ENCODE assay signal across 25 cellular contexts in the genomic region with DNA sequence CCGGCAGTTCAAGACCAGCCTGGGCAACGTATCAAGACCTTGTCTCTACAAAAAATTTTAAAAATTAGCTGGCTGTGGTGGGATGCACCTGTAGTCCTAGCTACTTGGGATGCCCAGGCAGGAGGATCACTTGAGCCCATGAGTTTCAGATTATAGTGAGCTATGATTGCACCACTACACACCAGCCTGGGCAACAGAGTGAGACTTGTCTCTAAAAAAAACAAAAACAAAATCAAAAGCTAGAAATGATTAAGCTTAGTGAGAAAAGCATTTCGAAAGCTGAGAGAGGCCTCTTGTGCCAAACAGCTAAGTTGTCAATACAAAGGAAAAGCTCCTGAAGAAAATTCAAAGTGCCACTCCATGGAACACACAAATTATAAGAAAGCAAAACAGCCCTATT. TPM values are rescaled to one million over a fixed set of nuclear protein-coding genes. Genes with fewer than 3 reads are reported as not detected.
"Had no signal": no experiment of that assay in that cellular context is flagged by ENCODE, and none has a peak within 500 bp of the region (broad histone marks: within the 10 kb centered on the region; RNA-seq: fewer than 3 reads in every experiment).

No MANE protein-coding gene starts in this region.

- H3K36me3 ChIP-seq: brain microvascular endothelial cell, esophagus muscularis mucosa, heart right ventricle, lower lobe of right lung, right lobe of liver, suprapubic skin, transverse colon had no signal

- DNase-seq: activated CD4-positive, alpha-beta T cell treated with anti-CD3 and anti-CD28 coated beads, Interleukin-2, amount 10 ng/mL, durations not matched to agents 24 days and 14 days; activated CD4-positive, CD25-positive, alpha-beta regulatory T cell; activated CD8-positive, alpha-beta T cell treated with anti-CD3 and anti-CD28 coated beads, Interleukin-2, amount 10 ng/mL, durations not matched to agents 7 days and 5 days; activated naive CD4-positive, alpha-beta T cell treated with anti-CD3 and anti-CD28 coated beads, Interleukin-2, amount 10 ng/mL, durations not matched to agents 7 days and 5 days; activated naive CD8-positive, alpha-beta T cell treated with anti-CD3 and anti-CD28 coated beads, Interleukin-2, amount 50 U/mL, for 24 hours; activated T-cell treated with anti-CD3 and anti-CD28 coated beads, Interleukin-2, amount 50 U/mL, for 24 hours; anterior cingulate cortex; cortex of kidney; heart right ventricle; left colon; lower lobe of right lung; occipital lobe; psoas muscle; right lobe of liver; small intestine; stimulated activated CD4-positive, alpha-beta T cell treated with anti-CD3 and anti-CD28 coated beads, Interleukin-4, amount 100 ng/mL, for 1 hour; stimulated activated naive CD8-positive, alpha-beta T cell treated with anti-CD3 and anti-CD28 coated beads, Interleukin-15, amount 100 ng/mL, for 72 hours; SW 1271; transverse colon had no signal

- H3K27ac ChIP-seq: brain microvascular endothelial cell, esophagus muscularis mucosa, heart right ventricle, lower lobe of right lung, psoas muscle, right lobe of liver, suprapubic skin, transverse colon had no signal

- H3K36me3 Mint-ChIP-seq: activated naive CD4-positive, alpha-beta T cell treated with anti-CD3 and anti-CD28 coated beads, Interleukin-2, amount 10 ng/mL, durations not matched to agents 7 days and 5 days had no signal

- H3K27ac Mint-ChIP-seq: activated CD4-positive, alpha-beta T cell treated with anti-CD3 and anti-CD28 coated beads, Interleukin-2, amount 10 ng/mL, durations not matched to agents 24 days and 14 days; activated CD8-positive, alpha-beta T cell treated with anti-CD3 and anti-CD28 coated beads, Interleukin-2, amount 10 ng/mL, durations not matched to agents 7 days and 5 days; activated naive CD4-positive, alpha-beta T cell treated with anti-CD3 and anti-CD28 coated beads, Interleukin-2, amount 10 ng/mL, durations not matched to agents 7 days and 5 days; activated naive CD8-positive, alpha-beta T cell treated with anti-CD3 and anti-CD28 coated beads, Interleukin-2, amount 50 U/mL, for 24 hours; activated T-cell treated with anti-CD3 and anti-CD28 coated beads, Interleukin-2, amount 50 U/mL, for 24 hours; mesothelial cell of epicardium; stimulated activated naive CD8-positive, alpha-beta T cell treated with anti-CD3 and anti-CD28 coated beads, Interleukin-15, amount 100 ng/mL, for 72 hours had no signal

- H3K9me3 Mint-ChIP-seq: activated CD4-positive, alpha-beta T cell treated with anti-CD3 and anti-CD28 coated beads, Interleukin-2, amount 10 ng/mL, durations not matched to agents 24 days and 14 days; activated naive CD4-positive, alpha-beta T cell treated with anti-CD3 and anti-CD28 coated beads, Interleukin-2, amount 10 ng/mL, durations not matched to agents 7 days and 5 days; activated naive CD8-positive, alpha-beta T cell treated with anti-CD3 and anti-CD28 coated beads, Interleukin-2, amount 50 U/mL, for 24 hours; activated T-cell treated with anti-CD3 and anti-CD28 coated beads, Interleukin-2, amount 50 U/mL, for 24 hours; stimulated activated naive CD8-positive, alpha-beta T cell treated with anti-CD3 and anti-CD28 coated beads, Interleukin-15, amount 100 ng/mL, for 72 hours had no signal

- H3K27me3 ChIP-seq: brain microvascular endothelial cell, esophagus muscularis mucosa, heart right ventricle, right lobe of liver, suprapubic skin, transverse colon had no signal

- H3K4me3 Mint-ChIP-seq: activated CD4-positive, alpha-beta T cell treated with anti-CD3 and anti-CD28 coated beads, Interleukin-2, amount 10 ng/mL, durations not matched to agents 24 days and 14 days; activated CD8-positive, alpha-beta T cell treated with anti-CD3 and anti-CD28 coated beads, Interleukin-2, amount 10 ng/mL, durations not matched to agents 7 days and 5 days; activated naive CD4-positive, alpha-beta T cell treated with anti-CD3 and anti-CD28 coated beads, Interleukin-2, amount 10 ng/mL, durations not matched to agents 7 days and 5 days; activated naive CD8-positive, alpha-beta T cell treated with anti-CD3 and anti-CD28 coated beads, Interleukin-2, amount 50 U/mL, for 24 hours; activated T-cell treated with anti-CD3 and anti-CD28 coated beads, Interleukin-2, amount 50 U/mL, for 24 hours; mesothelial cell of epicardium; stimulated activated naive CD8-positive, alpha-beta T cell treated with anti-CD3 and anti-CD28 coated beads, Interleukin-15, amount 100 ng/mL, for 72 hours had no signal

- H3K4me3 ChIP-seq: esophagus muscularis mucosa, heart right ventricle, lower lobe of right lung, psoas muscle, right lobe of liver, suprapubic skin, transverse colon had no signal

- FAIRE-seq: endometrium, islet of Langerhans, small intestine had no signal

- H3K9me3 ChIP-seq: esophagus muscularis mucosa, heart right ventricle, lower lobe of right lung, psoas muscle, right lobe of liver, suprapubic skin, transverse colon had no signal

- H3K4me1 ChIP-seq: psoas muscle had no signal

RNA-seq across cellular contexts. Expression of a gene that starts 4.8 kb away (rescaled TPM):
- total RNA-seq: activated CD8-positive, alpha-beta T cell treated with anti-CD3 and anti-CD28 coated beads, Interleukin-2, amount 10 ng/mL, durations not matched to agents 7 days and 5 days had no signal
